11 cellular contexts compared by ENCODE assay signal in the genomic region with DNA sequence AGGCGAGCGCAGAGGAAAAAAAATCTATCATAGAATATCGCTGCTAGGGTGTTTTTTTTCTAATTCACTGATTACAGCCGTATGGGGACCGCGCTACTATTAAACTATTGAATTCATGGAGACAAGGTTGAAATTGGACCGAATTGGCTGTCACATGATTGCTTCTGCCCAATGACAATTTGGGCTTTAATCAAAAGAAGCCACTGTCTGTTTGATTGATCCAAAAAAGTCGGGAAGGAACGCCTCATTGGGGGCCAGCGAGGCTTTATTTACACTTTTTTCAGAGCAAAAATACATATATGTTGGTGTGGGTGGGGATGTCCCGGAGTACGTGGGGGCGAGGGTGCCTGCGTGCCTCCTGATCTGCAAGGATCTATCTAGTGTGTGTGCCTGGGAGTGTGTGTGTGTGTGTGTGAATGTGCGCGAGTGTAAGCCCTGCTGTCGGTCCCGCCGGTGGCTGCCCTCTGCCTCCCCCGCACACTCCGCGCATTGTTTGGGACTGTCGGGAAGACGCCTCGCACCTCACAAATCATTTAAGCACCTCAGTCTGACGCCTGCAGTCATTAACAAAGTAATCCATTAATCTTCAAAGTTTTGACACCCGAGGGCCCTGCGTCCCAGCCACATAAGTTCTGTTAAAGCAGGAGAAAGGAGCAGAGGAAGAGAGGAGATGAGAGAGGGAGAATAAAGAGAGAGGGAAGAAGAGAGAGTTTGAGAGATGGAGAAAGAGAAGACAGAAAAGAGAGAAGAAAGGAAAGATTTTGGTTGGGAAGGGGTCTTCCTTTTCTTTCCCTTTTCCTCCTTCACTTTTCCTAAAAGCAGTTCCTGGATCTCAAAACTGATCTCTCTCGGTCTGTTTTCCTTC. TPM values are rescaled to one million over a fixed set of nuclear protein-coding genes. Genes with fewer than 3 reads are reported as not detected.
DNase-seq lines count a peak whose midpoint lies in the region; ATAC-seq and TF ChIP-seq lines count a peak whose summit lies in the region.
"Had no signal": no experiment of that assay in that cellular context is flagged by ENCODE, and none has a peak within 500 bp of the region (broad histone marks: within the 10 kb centered on the region; RNA-seq: fewer than 3 reads in every experiment).

A gene (minus strand): TSS at position 106 of the 865 bp plus-strand sequence. CDS start 183 bp downstream, outside the sequence.

- peak within 1 kb of the TSS; percentile 96 for H3K4me3 Mint-ChIP-seq in chondrocyte (ENCODE audit: unreplicated experiment)

- ATAC-seq in thoracic aorta (ENCODE audit: insufficient number of reproducible peaks, low FRiP score, low read depth): no peak
- ATAC-seq in GM21526 (IDR thresholded peaks at IDR 0.05; ENCODE audit: low FRiP score, unreplicated experiment): no peak

- peak within 1 kb of the TSS; percentile 99 for H3K27ac Mint-ChIP-seq in chondrocyte (ENCODE audit: unreplicated experiment)

- peaks cover 20 to 58% of the 10 kb centered on the region in 2 donors for H3K4me1 ChIP-seq in thoracic aorta (ENCODE audit: control insufficient read depth in 1 of 2, low read depth in 2 of 2)

- H3K9me3 ChIP-seq in thoracic aorta: no peaks in the 10 kb centered on the region

- H3K36me3 Mint-ChIP-seq in chondrocyte (ENCODE audit: low read depth): peaks cover 17% of the 10 kb centered on the region

- peak within 1 kb of the TSS; percentile 87 to 96 for H3K27ac ChIP-seq in thoracic aorta

- H3K4me1 Mint-ChIP-seq in chondrocyte (ENCODE audit: low read depth): peaks cover 86% of the 10 kb centered on the region

- no peaks in the 10 kb centered on the region for H3K9me3 Mint-ChIP-seq in chondrocyte (ENCODE audit: low read depth)

- TF ChIP-seq CTCF in chondrocyte (IDR thresholded peaks at IDR 0.05): no peak
- no peak for TF ChIP-seq CTCF in thoracic aorta (IDR thresholded peaks at IDR 0.05)

- H3K27me3 Mint-ChIP-seq in chondrocyte (ENCODE audit: low read depth): peaks cover 38% of the 10 kb centered on the region

- DNase-seq in NCI-H748 (lab: John Stamatoyannopoulos, UW; ENCODE audit: unreplicated experiment) (peak; percentile 25), NCI-H748 treated with DMSO at 0.1 percent for 48 hours (lab: John Stamatoyannopoulos, UW) (no peak), chondrocyte (ENCODE audit: low spot score) (no peak), lung microvascular endothelial cell (ENCODE audit: low read depth in 2 of 2) (peak; percentile 78 to 88), thoracic aorta (ENCODE audit: low spot score) (no peak), inferior parietal cortex (ENCODE audit: extremely low spot score) (no peak), ureter (ENCODE audit: low spot score) (no peak)
- DNase-seq: 8988T; activated CD4-positive, alpha-beta T cell treated with anti-CD3 and anti-CD28 coated beads for 1 hour; NCI-H2029 had no signal

- no peaks in the 10 kb centered on the region for H3K36me3 ChIP-seq in thoracic aorta

- peak within 1 kb of the TSS; percentile 99 for H3K4me3 ChIP-seq in thoracic aorta

- H3K27me3 ChIP-seq in thoracic aorta (replicated peaks; ENCODE audit: insufficient read depth): no peaks in the 10 kb centered on the region

RNA-seq across cellular contexts. Expression of the gene that starts here (rescaled TPM):
- total RNA-seq in chondrocyte: 8.3 to 10.2 TPM in 2 of 3 replicates, not detected in the other
- 0.20 and 0.22 TPM in 2 replicates for total RNA-seq in lung microvascular endothelial cell
- total RNA-seq in thoracic aorta: 1 to 10 TPM; 3.4 to 4.6 TPM
- 1.8 TPM for total RNA-seq in ureter

Comparison
In these comparisons a context has a peak if more than half of its experiments do, and no peak if none do; other contexts are left out.
1. Peak in DNase-seq in lung microvascular endothelial cell; RNA of the gene not detected or under 1 TPM.